11 cellular contexts compared by ENCODE assay signal in the genomic region with DNA sequence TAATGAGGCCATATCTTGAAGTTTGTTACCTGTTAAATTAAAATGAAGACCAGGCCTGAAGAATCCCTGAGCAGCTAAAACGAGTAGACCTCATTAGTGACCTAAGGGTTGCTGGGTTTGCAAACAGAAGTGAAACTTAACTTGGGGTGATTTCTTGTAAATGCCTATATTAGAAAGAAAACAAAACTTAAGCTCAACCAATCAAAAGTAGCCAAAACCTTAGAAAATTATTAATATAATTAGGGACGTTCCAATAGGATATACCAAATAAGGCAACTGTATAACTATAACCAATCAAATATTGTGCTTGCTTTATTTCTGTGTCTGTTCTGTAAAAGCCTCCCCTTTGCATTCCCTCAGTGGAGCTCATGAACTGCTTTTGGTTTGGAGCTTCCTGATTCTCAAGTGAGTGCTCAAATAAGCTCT.
DNase-seq lines count a peak whose midpoint lies in the region; ATAC-seq and TF ChIP-seq lines count a peak whose summit lies in the region.
"Had no signal": no experiment of that assay in that cellular context is flagged by ENCODE, and none has a peak within 500 bp of the region (broad histone marks: within the 10 kb centered on the region; RNA-seq: fewer than 3 reads in every experiment).

No MANE protein-coding gene starts in this region.

- peak overlapping the region; percentile 12; the same call in 1 of the 2 replicates for H2AFZ ChIP-seq in MM.1S (ENCODE audit: low read length)

- H3K27ac ChIP-seq in MM.1S (ENCODE audit: low read length): no peak overlapping the region
- H3K27ac ChIP-seq in temporal lobe (ENCODE audit: low read depth, low read length): peak overlapping the region; percentile 98
- H3K27ac ChIP-seq in sigmoid colon: no peak overlapping the region

- no peaks in the 10 kb centered on the region for H4K20me1 ChIP-seq in MM.1S (ENCODE audit: insufficient read depth, low read length)

- H3F3A ChIP-seq in MM.1S (ENCODE audit: insufficient read depth, low read length): no peaks in the 10 kb centered on the region

- no peaks in the 10 kb centered on the region for H3K79me2 ChIP-seq in MM.1S (ENCODE audit: low read length)

- H3K9me2 ChIP-seq in MM.1S (replicated peaks; ENCODE audit: insufficient read depth, low read length): no peaks in the 10 kb centered on the region

- peak overlapping the region; percentile 66 for H3K27ac Mint-ChIP-seq in activated naive CD4-positive, alpha-beta T cell treated with anti-CD3 and anti-CD28 coated beads, Interleukin-2, amount 10 ng/mL, durations not matched to agents 7 days and 5 days
- no peak overlapping the region for H3K27ac Mint-ChIP-seq in activated T-helper 1 cell treated with anti-CD3 and anti-CD28 coated beads, Interleukin-12 subunit alpha, Interleukin-12 subunit beta, Interleukin-2, Interleukin-4 antibody, amounts not matched to agents 30 ng/mL and 10 ng/mL and 1 ng/mL, durations not matched to agents 14 hours and 24 hours and 36 hours
- H3K27ac Mint-ChIP-seq: endodermal cell had no signal

- H3K27me3 Mint-ChIP-seq in activated naive CD4-positive, alpha-beta T cell treated with anti-CD3 and anti-CD28 coated beads, Interleukin-2, amount 10 ng/mL, durations not matched to agents 7 days and 5 days: peaks cover 3% of the 10 kb centered on the region
- H3K27me3 Mint-ChIP-seq in activated T-helper 1 cell treated with anti-CD3 and anti-CD28 coated beads, Interleukin-12 subunit alpha, Interleukin-12 subunit beta, Interleukin-2, Interleukin-4 antibody, amounts not matched to agents 30 ng/mL and 10 ng/mL and 1 ng/mL, durations not matched to agents 14 hours and 24 hours and 36 hours (ENCODE audit: insufficient read depth): no peaks in the 10 kb centered on the region

- H3K4me3 ChIP-seq in MM.1S (ENCODE audit: low read length) (no peak overlapping the region), sigmoid colon (no peak overlapping the region)

- H3K9me3 ChIP-seq in MM.1S (replicated peaks; ENCODE audit: insufficient read depth, low read length): no peaks in the 10 kb centered on the region
- H3K9me3 ChIP-seq in sigmoid colon: no peaks in the 10 kb centered on the region

- H3K36me3 Mint-ChIP-seq in activated naive CD4-positive, alpha-beta T cell treated with anti-CD3 and anti-CD28 coated beads, Interleukin-2, amount 10 ng/mL, durations not matched to agents 7 days and 5 days: no peaks in the 10 kb centered on the region
- H3K36me3 Mint-ChIP-seq in activated T-helper 1 cell treated with anti-CD3 and anti-CD28 coated beads, Interleukin-12 subunit alpha, Interleukin-12 subunit beta, Interleukin-2, Interleukin-4 antibody, amounts not matched to agents 30 ng/mL and 10 ng/mL and 1 ng/mL, durations not matched to agents 14 hours and 24 hours and 36 hours (ENCODE audit: low read depth): no peaks in the 10 kb centered on the region

- H3K36me3 ChIP-seq in MM.1S (replicated peaks; ENCODE audit: insufficient read depth, low read length) (no peaks in the 10 kb centered on the region), sigmoid colon (no peaks in the 10 kb centered on the region)

- intact Hi-C loops in activated T-helper 1 cell treated with anti-CD3 and anti-CD28 coated beads, Interleukin-12 subunit alpha, Interleukin-12 subunit beta, Interleukin-2, Interleukin-4 antibody, amounts not matched to agents 30 ng/mL and 10 ng/mL and 1 ng/mL, durations not matched to agents 14 hours and 24 hours and 36 hours (cut with micrococcal nuclease): no loop called here
- intact Hi-C loops in sigmoid colon (cut with DNase I): no loop called here

- peaks cover 22% of the 10 kb centered on the region for H3K4me1 Mint-ChIP-seq in activated naive CD4-positive, alpha-beta T cell treated with anti-CD3 and anti-CD28 coated beads, Interleukin-2, amount 10 ng/mL, durations not matched to agents 7 days and 5 days
- H3K4me1 Mint-ChIP-seq in activated T-helper 1 cell treated with anti-CD3 and anti-CD28 coated beads, Interleukin-12 subunit alpha, Interleukin-12 subunit beta, Interleukin-2, Interleukin-4 antibody, amounts not matched to agents 30 ng/mL and 10 ng/mL and 1 ng/mL, durations not matched to agents 14 hours and 24 hours and 36 hours (ENCODE audit: low read depth): peaks cover 6% of the 10 kb centered on the region

- no peaks in the 10 kb centered on the region for H3K9me3 Mint-ChIP-seq in activated naive CD4-positive, alpha-beta T cell treated with anti-CD3 and anti-CD28 coated beads, Interleukin-2, amount 10 ng/mL, durations not matched to agents 7 days and 5 days
- H3K9me3 Mint-ChIP-seq in activated T-helper 1 cell treated with anti-CD3 and anti-CD28 coated beads, Interleukin-12 subunit alpha, Interleukin-12 subunit beta, Interleukin-2, Interleukin-4 antibody, amounts not matched to agents 30 ng/mL and 10 ng/mL and 1 ng/mL, durations not matched to agents 14 hours and 24 hours and 36 hours: no peaks in the 10 kb centered on the region
- H3K9me3 Mint-ChIP-seq: endodermal cell had no signal

- H3K4me2 ChIP-seq in MM.1S (ENCODE audit: low read depth, low read length): peak overlapping the region; percentile 36; the same call in 1 of the 2 replicates

- no peak for TF ChIP-seq CTCF in MM.1S (IDR thresholded peaks at IDR 0.05; ENCODE audit: low read length)
- no peak for TF ChIP-seq CTCF in sigmoid colon (IDR thresholded peaks at IDR 0.05)

- ATAC-seq in HG02678 (IDR thresholded peaks at IDR 0.05; ENCODE audit: unreplicated experiment): peak; percentile 77

- CTCF ChIA-PET in activated naive CD4-positive, alpha-beta T cell treated with anti-CD3 and anti-CD28 coated beads, Interleukin-2, amount 10 ng/mL, durations not matched to agents 7 days and 5 days (lab: Charles Lee): interaction anchor here (1.0 to 2.7 kb wide), 3 partner anchors 135 to 676 kb away, joined by 3 to 16 read pairs (median 3); no protein-coding TSS in a partner anchor

- H3K4me1 ChIP-seq in MM.1S (ENCODE audit: low read length) (peaks cover 7% of the 10 kb centered on the region; the same call in 1 of the 2 replicates), sigmoid colon (no peaks in the 10 kb centered on the region)

- H3K4me3 Mint-ChIP-seq in activated naive CD4-positive, alpha-beta T cell treated with anti-CD3 and anti-CD28 coated beads, Interleukin-2, amount 10 ng/mL, durations not matched to agents 7 days and 5 days: no peak overlapping the region
- no peak overlapping the region for H3K4me3 Mint-ChIP-seq in activated T-helper 1 cell treated with anti-CD3 and anti-CD28 coated beads, Interleukin-12 subunit alpha, Interleukin-12 subunit beta, Interleukin-2, Interleukin-4 antibody, amounts not matched to agents 30 ng/mL and 10 ng/mL and 1 ng/mL, durations not matched to agents 14 hours and 24 hours and 36 hours
- H3K4me3 Mint-ChIP-seq: endodermal cell had no signal

- H3K27me3 ChIP-seq in MM.1S (replicated peaks; ENCODE audit: insufficient read depth, low read length) (no peaks in the 10 kb centered on the region), sigmoid colon (no peaks in the 10 kb centered on the region)

- no peak for TF ChIP-seq EP300 in sigmoid colon (IDR thresholded peaks at IDR 0.05)

- no peak for TF ChIP-seq POLR2A in sigmoid colon (IDR thresholded peaks at IDR 0.05)

- 43 to 59% methylated on average over 2 of the region's 2 CpGs for WGBS in sigmoid colon, 2 donors

- no peak overlapping the region for H3K9ac ChIP-seq in MM.1S (ENCODE audit: low read length)

- no peak for DNase-seq in activated naive CD4-positive, alpha-beta T cell treated with anti-CD3 and anti-CD28 coated beads, Interleukin-2, amount 10 ng/mL, durations not matched to agents 7 days and 5 days
- no peak for DNase-seq in activated naive CD4-positive, alpha-beta T cell treated with anti-CD3 and anti-CD28 coated beads, Interleukin-2, amount 50 U/mL, for 16 hours
- DNase-seq in MM.1S: peak; percentile 51
- DNase-seq in activated T-helper 1 cell treated with anti-CD3 and anti-CD28 coated beads, Interleukin-12 subunit alpha, Interleukin-12 subunit beta, Interleukin-2, Interleukin-4 antibody, amounts not matched to agents 30 ng/mL and 10 ng/mL and 1 ng/mL, durations not matched to agents 14 hours and 24 hours and 36 hours (ENCODE audit: low spot score): no peak
- no peak for DNase-seq in SIG-M5 treated with dmso at 0.1 percent for 504 hours (lab: John Stamatoyannopoulos, UW; ENCODE audit: unreplicated experiment)
- DNase-seq in sigmoid colon: no peak
- DNase-seq: endodermal cell; NCI-H446; stimulated activated CD4-positive, alpha-beta T cell treated with anti-CD3 and anti-CD28 coated beads, Interleukin-1b, Interleukin-23, amount 100 ng/mL, for 48 hours had no signal
